Comparison of ENCODE assay signal across 8 cellular contexts in genomic region chr15:70853855-70854668, GRCh38. TPM values are rescaled to one million over a fixed set of nuclear protein-coding genes. Genes with fewer than 3 reads are reported as not detected.
DNase-seq lines count a peak whose midpoint lies in the region; ATAC-seq and TF ChIP-seq lines count a peak whose summit lies in the region.

LARP6 (minus strand) TSS chr15:70854157; CDS start chr15:70854088, 69 bp downstream.

- H3K27me3 ChIP-seq in A673 (replicated peaks; ENCODE audit: insufficient read depth, low read depth, low read length, poor library complexity) = no peaks in the 10 kb centered on the region

- ATAC-seq in left colon = peak; percentile 62
- no peak for ATAC-seq in HG03442 (IDR thresholded peaks at IDR 0.05; ENCODE audit: unreplicated experiment)

- CTCF ChIA-PET in A673 (lab: Charles Lee) = no interaction called here

- POLR2A ChIA-PET in A673 (lab: Charles Lee; ENCODE audit: low non-redundant PET) = interaction anchor here (0.6 kb wide), 2 partner anchors 16 to 350 kb away, joined by 3 read pairs; no protein-coding TSS in a partner anchor

- H3K36me3 ChIP-seq in A673 (ENCODE audit: insufficient read depth, low read length, poor library complexity, severe bottlenecking) = peaks cover 20% of the 10 kb centered on the region

- DNase-seq in A673 (ENCODE audit: low spot score) (peak; percentile 71), GM19238 (ENCODE audit: insufficient read length, low spot score) (peak; percentile 7), SW 1271 (lab: John Stamatoyannopoulos, UW) (peak; percentile 39 to 56), left colon (peak in 1 of 2 donors; percentile 22), pons (ENCODE audit: low spot score) (no peak)
- DNase-seq in stimulated activated CD4-positive, alpha-beta T cell treated with anti-CD3 and anti-CD28 coated beads, Interleukin-4, amount 100 ng/mL, for 1 hour = peak; percentile 41

- BruUV-seq in A673 (replicated peaks; lab: Mats Ljungman, UMichigan) = no TSS peak

- peaks cover 24% of the 10 kb centered on the region for H3K4me1 ChIP-seq in A673 (ENCODE audit: insufficient read depth, low read length, poor library complexity, severe bottlenecking)

- no peak for TF ChIP-seq CTCF in A673 (conservative IDR thresholded peaks at IDR 0.05; ENCODE audit: low read depth, low read length)

- H3K27ac ChIP-seq in A673 (ENCODE audit: low read depth, low read length, poor library complexity, severe bottlenecking) (peak within 1 kb of the TSS; percentile 87), cingulate gyrus (ENCODE audit: low read depth, low read length) (peak within 1 kb of the TSS; percentile 99)

- H3K9me3 ChIP-seq in A673 (ENCODE audit: low read depth, low read length, poor library complexity, severe bottlenecking) = no peaks in the 10 kb centered on the region

- H3K4me3 ChIP-seq in A673 (ENCODE audit: low read depth, low read length, poor library complexity, severe bottlenecking) = peak within 1 kb of the TSS; percentile 86

- intact Hi-C loops in A673 (cut with micrococcal nuclease; ENCODE audit: unreplicated experiment) = loop anchor here (1.0 kb wide), 1 partner anchor 16 kb away; no protein-coding TSS in a partner anchor
- intact Hi-C loops in left colon (cut with DNase I, micrococcal nuclease) = no loop called here

RNA-seq across cellular contexts. Expression of gene LARP6, which starts in this region (rescaled TPM):
- 53.6 and 57.8 TPM in 2 replicates for total RNA-seq in A673 (2021)
- 1 to 10 TPM; 1.5 to 3.9 TPM for total RNA-seq in left colon

Comparison
In these comparisons a context has a peak if more than half of its experiments do, and no peak if none do; other contexts are left out.
1. RNA of gene LARP6 (total RNA-seq): 53.6 to 57.8 TPM in A673; 1.5 to 3.9 TPM in left colon; every median in the first group is over 10 times any median in the second.